31 cellular contexts compared by ENCODE assay signal in the genomic region with DNA sequence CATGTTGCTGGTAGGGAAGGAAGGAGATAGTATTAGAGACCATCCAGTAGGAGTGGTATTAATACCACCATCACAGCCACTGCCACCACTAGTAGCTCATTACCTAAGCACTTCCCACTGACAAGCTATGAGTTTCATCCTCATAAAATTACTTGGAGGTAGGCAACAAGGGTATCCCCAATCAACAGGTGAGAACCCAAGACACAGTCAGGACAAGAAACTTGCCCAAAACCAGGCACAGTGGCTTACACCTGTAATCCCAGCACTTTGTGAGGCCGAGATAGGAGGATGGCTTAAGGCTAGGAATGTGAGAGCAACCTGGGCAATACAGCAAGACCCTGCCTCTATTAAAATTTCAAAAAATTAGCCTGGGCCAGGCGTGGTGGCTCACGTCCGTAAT. TPM values are rescaled to one million over a fixed set of nuclear protein-coding genes. Genes with fewer than 3 reads are reported as not detected.
"Had no signal": no experiment of that assay in that cellular context is flagged by ENCODE, and none has a peak within 500 bp of the region (broad histone marks: within the 10 kb centered on the region; RNA-seq: fewer than 3 reads in every experiment).

No MANE protein-coding gene starts in this region.

- H3K4me3 ChIP-seq: MG63, SJSA1 had no signal

- H3K4me1 Mint-ChIP-seq: activated CD4-positive, alpha-beta T cell treated with anti-CD3 and anti-CD28 coated beads, Interleukin-2, amount 10 ng/mL, durations not matched to agents 24 days and 14 days had no signal

- H3K4me3 Mint-ChIP-seq: activated CD4-positive, alpha-beta T cell treated with anti-CD3 and anti-CD28 coated beads, Interleukin-2, amount 10 ng/mL, durations not matched to agents 24 days and 14 days; activated CD8-positive, alpha-beta T cell treated with anti-CD3 and anti-CD28 coated beads for 36 hours; activated naive CD8-positive, alpha-beta T cell treated with anti-CD3 and anti-CD28 coated beads for 36 hours; activated T-cell treated with anti-CD3 and anti-CD28 coated beads, Interleukin-2, amount 50 U/mL, for 72 hours; activated T-helper 17 cell treated with anti-CD3 and anti-CD28 coated beads, Interleukin-2, amount 50 U/mL, for 72 hours; T-helper 1 cell treated with Interleukin-12 subunit alpha and Interleukin-12 subunit beta and Interleukin-4 antibody, amounts not matched to agents 30 μg/mL and 1 μg/mL, for 36 hours; T-helper 2 cell treated with Interferon-gamma antibody and Interleukin-4, amounts not matched to agents 5 μg/mL and 100 μg/mL, for 36 hours had no signal

- H3K27ac ChIP-seq: brain microvascular endothelial cell, SJSA1 had no signal

- H3K9ac ChIP-seq: SK-N-SH had no signal

- ATAC-seq: activated CD8-positive, alpha-beta T cell treated with anti-CD3 and anti-CD28 coated beads for 36 hours; activated T-cell treated with anti-CD3 and anti-CD28 coated beads, Interleukin-2, amount 50 U/mL, for 72 hours; activated T-helper 17 cell treated with anti-CD3 and anti-CD28 coated beads, Interleukin-2, amount 50 U/mL, for 72 hours; Panc1 had no signal

- H3K4me2 ChIP-seq: SK-N-SH had no signal

- H3K27ac Mint-ChIP-seq: activated CD4-positive, alpha-beta T cell treated with anti-CD3 and anti-CD28 coated beads, Interleukin-2, amount 10 ng/mL, durations not matched to agents 24 days and 14 days; activated CD8-positive, alpha-beta T cell treated with anti-CD3 and anti-CD28 coated beads for 36 hours; activated naive CD8-positive, alpha-beta T cell treated with anti-CD3 and anti-CD28 coated beads for 36 hours; activated T-cell treated with anti-CD3 and anti-CD28 coated beads, Interleukin-2, amount 50 U/mL, for 72 hours; activated T-helper 17 cell treated with anti-CD3 and anti-CD28 coated beads, Interleukin-2, amount 50 U/mL, for 72 hours; T-helper 1 cell treated with Interleukin-12 subunit alpha and Interleukin-12 subunit beta and Interleukin-4 antibody, amounts not matched to agents 30 μg/mL and 1 μg/mL, for 36 hours; T-helper 2 cell treated with Interferon-gamma antibody and Interleukin-4, amounts not matched to agents 5 μg/mL and 100 μg/mL, for 36 hours had no signal

- H3K9me3 ChIP-seq: MG63, SJSA1, SK-N-SH had no signal

- H3K9me3 Mint-ChIP-seq: activated CD4-positive, alpha-beta T cell treated with anti-CD3 and anti-CD28 coated beads, Interleukin-2, amount 10 ng/mL, durations not matched to agents 24 days and 14 days; activated CD8-positive, alpha-beta T cell treated with anti-CD3 and anti-CD28 coated beads for 36 hours; activated naive CD8-positive, alpha-beta T cell treated with anti-CD3 and anti-CD28 coated beads for 36 hours; activated T-cell treated with anti-CD3 and anti-CD28 coated beads, Interleukin-2, amount 50 U/mL, for 72 hours; activated T-helper 17 cell treated with anti-CD3 and anti-CD28 coated beads, Interleukin-2, amount 50 U/mL, for 72 hours; T-helper 1 cell treated with Interleukin-12 subunit alpha and Interleukin-12 subunit beta and Interleukin-4 antibody, amounts not matched to agents 30 μg/mL and 1 μg/mL, for 36 hours; T-helper 2 cell treated with Interferon-gamma antibody and Interleukin-4, amounts not matched to agents 5 μg/mL and 100 μg/mL, for 36 hours had no signal

- DNase-seq: activated CD4-positive, alpha-beta T cell treated with anti-CD3 and anti-CD28 coated beads, Interleukin-2, amount 10 ng/mL, durations not matched to agents 24 days and 14 days; activated CD4-positive, alpha-beta T cell treated with anti-CD3 and anti-CD28 coated beads, Interleukin-2, amount 50 U/mL, for 4 hours; activated CD8-positive, alpha-beta T cell treated with anti-CD3 and anti-CD28 coated beads for 36 hours; activated effector memory CD4-positive, alpha-beta T cell treated with anti-CD3 and anti-CD28 coated beads, Interleukin-2, amount 50 U/mL, for 16 hours; activated naive CD4-positive, alpha-beta T cell; activated naive CD4-positive, alpha-beta T cell treated with anti-CD3 and anti-CD28 coated beads, Interleukin-2, amount 50 U/mL, for 16 hours; activated naive CD8-positive, alpha-beta T cell treated with anti-CD3 and anti-CD28 coated beads for 36 hours; activated T-cell treated with anti-CD3 and anti-CD28 coated beads, Interleukin-2, amount 50 U/mL, for 1 hour; activated T-cell treated with anti-CD3 and anti-CD28 coated beads, Interleukin-2, amount 50 U/mL, for 72 hours; amniotic stem cell; aorta; brain microvascular endothelial cell; Kasumi-1; KG1; MG63; NCI-H1048; NCI-H1105 treated with DMSO at 0.1 percent for 48 hours; NCI-H1436; NCI-H1694; NCI-H1930; NCI-H2081 treated with DMSO at 0.1 percent for 48 hours; NCI-H226; NCI-H446 treated with DMSO at 0.1 percent for 48 hours; NCI-H524; SHP77 treated with DMSO at 0.1 percent for 48 hours; SK-N-SH had no signal

- H3K36me3 Mint-ChIP-seq: activated naive CD8-positive, alpha-beta T cell treated with anti-CD3 and anti-CD28 coated beads for 36 hours had no signal

- H3K27me3 ChIP-seq: brain microvascular endothelial cell, MG63, SJSA1 had no signal

RNA-seq across cellular contexts. Expression of a gene that starts 5.5 kb away (rescaled TPM):
- total RNA-seq: activated CD8-positive, alpha-beta T cell treated with anti-CD3 and anti-CD28 coated beads for 36 hours had no signal
